26 cellular contexts compared by ENCODE assay signal in genomic region chr17:39828443-39828842, GRCh38. TPM values are rescaled to one million over a fixed set of nuclear protein-coding genes. Genes with fewer than 3 reads are reported as not detected.
DNase-seq lines count a peak whose midpoint lies in the region; ATAC-seq, FAIRE-seq and TF ChIP-seq lines count a peak whose summit lies in the region.
"Had no signal": no experiment of that assay in that cellular context is flagged by ENCODE, and none has a peak within 500 bp of the region (broad histone marks: within the 10 kb centered on the region; RNA-seq: fewer than 3 reads in every experiment).

No MANE protein-coding gene starts in this region.

- CTCF ChIA-PET in activated CD8-positive, alpha-beta T cell treated with anti-CD3 and anti-CD28 coated beads for 36 hours (lab: Charles Lee), result interaction anchor here (0.6 to 1.3 kb wide), 4 partner anchors 9 to 51 kb away, joined by 3 to 7 read pairs (median 3); no protein-coding TSS in a partner anchor
- CTCF ChIA-PET in activated CD8-positive, alpha-beta T cell treated with anti-CD3 and anti-CD28 coated beads, Interleukin-2, amount 10 ng/mL, durations not matched to agents 7 days and 5 days (lab: Charles Lee), result interaction anchor here (1.4 kb wide), 1 partner anchor 9 kb away, joined by 5 read pairs; no protein-coding TSS in a partner anchor

- no peak overlapping the region for H3K27ac ChIP-seq in pancreas
- H3K27ac ChIP-seq: esophagus squamous epithelium, ovary, uterus, VCaP had no signal

- no peaks in the 10 kb centered on the region for H3K4me1 ChIP-seq in pancreas
- H3K4me1 ChIP-seq: esophagus squamous epithelium, uterus had no signal

- 60 to 61% methylated on average over 4 of the region's 4 CpGs for WGBS in pancreas, 2 donors

- peaks cover 74% of the 10 kb centered on the region for H3K36me3 Mint-ChIP-seq in activated CD8-positive, alpha-beta T cell treated with anti-CD3 and anti-CD28 coated beads for 36 hours (ENCODE audit: low read depth)
- H3K36me3 Mint-ChIP-seq in activated CD8-positive, alpha-beta T cell treated with anti-CD3 and anti-CD28 coated beads, Interleukin-2, amount 10 ng/mL, durations not matched to agents 7 days and 5 days (ENCODE audit: low read depth), result peaks cover 69% of the 10 kb centered on the region

- no peak for DNase-seq in activated CD8-positive, alpha-beta T cell treated with anti-CD3 and anti-CD28 coated beads for 36 hours
- no peak for DNase-seq in activated CD8-positive, alpha-beta T cell treated with anti-CD3 and anti-CD28 coated beads, Interleukin-2, amount 10 ng/mL, durations not matched to agents 7 days and 5 days
- DNase-seq in GM12891 (ENCODE audit: insufficient read length, low spot score) (no peak), epithelial cell of proximal tubule (ENCODE audit: low read depth) (peak; percentile 33), pancreas (no peak), Right ventricle myocardium inferior (ENCODE audit: missing footprints) (no peak)
- DNase-seq in stimulated activated naive CD4-positive, alpha-beta T cell (lab: John Stamatoyannopoulos, UW), result no peak
- DNase-seq: activated CD8-positive, alpha-beta memory T cell treated with anti-CD3 and anti-CD28 coated beads for 24 hours; amniotic stem cell; C1 segment of cervical spinal cord; central memory CD4-positive, alpha-beta T cell; DMS79; esophagus squamous epithelium; MM.1S; NCI-H1694; ovary; SIG-M5; stimulated activated CD4-positive, alpha-beta T cell treated with anti-CD3 and anti-CD28 coated beads, Interleukin-1b, Interleukin-23, amount 100 ng/mL, for 48 hours; T-helper 1 cell; uterus had no signal

- H3K4me3 Mint-ChIP-seq in activated CD8-positive, alpha-beta T cell treated with anti-CD3 and anti-CD28 coated beads for 36 hours, result no peak overlapping the region
- no peak overlapping the region for H3K4me3 Mint-ChIP-seq in activated CD8-positive, alpha-beta T cell treated with anti-CD3 and anti-CD28 coated beads, Interleukin-2, amount 10 ng/mL, durations not matched to agents 7 days and 5 days

- H3K4me3 ChIP-seq in epithelial cell of proximal tubule (ENCODE audit: low read depth, low read length), result no peak overlapping the region
- no peak overlapping the region for H3K4me3 ChIP-seq in pancreas
- H3K4me3 ChIP-seq: esophagus squamous epithelium, ovary, uterus had no signal

- H3K27me3 Mint-ChIP-seq in activated CD8-positive, alpha-beta T cell treated with anti-CD3 and anti-CD28 coated beads for 36 hours, result no peaks in the 10 kb centered on the region
- H3K27me3 Mint-ChIP-seq in activated CD8-positive, alpha-beta T cell treated with anti-CD3 and anti-CD28 coated beads, Interleukin-2, amount 10 ng/mL, durations not matched to agents 7 days and 5 days (ENCODE audit: low read depth), result no peaks in the 10 kb centered on the region

- no peak for ATAC-seq in activated CD8-positive, alpha-beta T cell treated with anti-CD3 and anti-CD28 coated beads for 36 hours
- no peak for ATAC-seq in activated CD8-positive, alpha-beta T cell treated with anti-CD3 and anti-CD28 coated beads, Interleukin-2, amount 10 ng/mL, durations not matched to agents 7 days and 5 days
- ATAC-seq in pancreas (peak; percentile 25 to 65 (median 42)), Right ventricle myocardium inferior (no peak), HG03139 (IDR thresholded peaks at IDR 0.05; ENCODE audit: unreplicated experiment) (no peak)

- intact Hi-C loops in activated CD8-positive, alpha-beta T cell treated with anti-CD3 and anti-CD28 coated beads for 36 hours (cut with micrococcal nuclease), result no loop called here
- intact Hi-C loops in pancreas (cut with DNase I) (no loop called here), Right ventricle myocardium inferior (cut with DNase I) (no loop called here)

- peaks cover 23% of the 10 kb centered on the region for H3K9me3 Mint-ChIP-seq in activated CD8-positive, alpha-beta T cell treated with anti-CD3 and anti-CD28 coated beads for 36 hours
- H3K9me3 Mint-ChIP-seq in activated CD8-positive, alpha-beta T cell treated with anti-CD3 and anti-CD28 coated beads, Interleukin-2, amount 10 ng/mL, durations not matched to agents 7 days and 5 days (ENCODE audit: insufficient read depth), result peaks cover 10% of the 10 kb centered on the region

- no peaks in the 10 kb centered on the region for H3K36me3 ChIP-seq in pancreas
- H3K36me3 ChIP-seq: esophagus squamous epithelium, ovary, uterus had no signal

- FAIRE-seq in GM12891 (lab: Jason Lieb, UNC) (peak; percentile 5), pancreas (lab: Jason Lieb, UNC) (no peak)
- FAIRE-seq: A204.1 had no signal

- H3K4me1 Mint-ChIP-seq in activated CD8-positive, alpha-beta T cell treated with anti-CD3 and anti-CD28 coated beads for 36 hours (ENCODE audit: low read depth), result peaks cover 33% of the 10 kb centered on the region
- peaks cover 5% of the 10 kb centered on the region for H3K4me1 Mint-ChIP-seq in activated CD8-positive, alpha-beta T cell treated with anti-CD3 and anti-CD28 coated beads, Interleukin-2, amount 10 ng/mL, durations not matched to agents 7 days and 5 days (ENCODE audit: low read depth)

- H3K27ac Mint-ChIP-seq in activated CD8-positive, alpha-beta T cell treated with anti-CD3 and anti-CD28 coated beads for 36 hours, result peak overlapping the region; percentile 33
- H3K27ac Mint-ChIP-seq in activated CD8-positive, alpha-beta T cell treated with anti-CD3 and anti-CD28 coated beads, Interleukin-2, amount 10 ng/mL, durations not matched to agents 7 days and 5 days, result no peak overlapping the region

- no peak for TF ChIP-seq POLR2A in GM12891 (IDR thresholded peaks at IDR 0.05; ENCODE audit: low read depth, low read length)

- POLR2A ChIA-PET in activated CD8-positive, alpha-beta T cell treated with anti-CD3 and anti-CD28 coated beads for 36 hours (lab: Charles Lee), result interaction anchor here (1.0 to 2.3 kb wide), 3 partner anchors 10 to 58 kb away, joined by 3 to 6 read pairs (median 4); no protein-coding TSS in a partner anchor
- POLR2A ChIA-PET in activated CD8-positive, alpha-beta T cell treated with anti-CD3 and anti-CD28 coated beads, Interleukin-2, amount 10 ng/mL, durations not matched to agents 7 days and 5 days (lab: Charles Lee), result interaction anchor here (0.9 to 1.0 kb wide), 2 partner anchors 9 to 19 kb away, joined by 3 to 4 read pairs; no protein-coding TSS in a partner anchor

- TF ChIP-seq CTCF in activated CD8-positive, alpha-beta T cell treated with anti-CD3 and anti-CD28 coated beads for 36 hours (IDR thresholded peaks at IDR 0.05), result no peak
- no peak for TF ChIP-seq CTCF in epithelial cell of proximal tubule (conservative IDR thresholded peaks at IDR 0.05; ENCODE audit: low read depth, low read length)
- no peak for TF ChIP-seq CTCF in pancreas (IDR thresholded peaks at IDR 0.05)

- H3K9me3 ChIP-seq in pancreas, result no peaks in the 10 kb centered on the region
- H3K9me3 ChIP-seq: ovary, uterus had no signal

- no peaks in the 10 kb centered on the region for H3K27me3 ChIP-seq in pancreas
- H3K27me3 ChIP-seq: ovary had no signal

TF ChIP-seq in GM12891, 5 proteins besides CTCF, POLR2A, EP300 and RAD21:
- TF ChIP-seq POLR2AphosphoS5 (IDR thresholded peaks at IDR 0.05; ENCODE audit: low read depth, low read length) (no peak), SPI1 (IDR thresholded peaks at IDR 0.05; ENCODE audit: low read depth, low read length) (no peak), POU2F2 (IDR thresholded peaks at IDR 0.05; ENCODE audit: low read depth, low read length) (no peak), PAX5 (IDR thresholded peaks at IDR 0.05; ENCODE audit: insufficient read depth, low read length, severe bottlenecking) (no peak), TAF1 (IDR thresholded peaks at IDR 0.05; ENCODE audit: low read depth, low read length) (no peak)

RNA-seq across cellular contexts. Expression of gene IKZF3, which starts 35.7 kb away (rescaled TPM):
- total RNA-seq in activated CD8-positive, alpha-beta T cell treated with anti-CD3 and anti-CD28 coated beads for 36 hours, result 10 to 100 TPM; 52.1 to 52.2 TPM
- total RNA-seq in activated CD8-positive, alpha-beta T cell treated with anti-CD3 and anti-CD28 coated beads, Interleukin-2, amount 10 ng/mL, durations not matched to agents 7 days and 5 days, result 10 to 100 TPM; 31.1 to 31.9 TPM
- 19.9 TPM for polyA plus RNA-seq in GM12891 (2012; ENCODE audit: low read depth, missing spikeins)
- total RNA-seq in epithelial cell of proximal tubule (0.07 TPM in 1 of 2 replicates, not detected in the other), pancreas (1 to 10 TPM in 2 of 6 donors, under 1 TPM in 4; 0.32 to 1.2 (median 0.84) TPM), Right ventricle myocardium inferior (0.32 TPM)
- under 1 TPM; 0.12 to 0.15 TPM for polyA plus RNA-seq in pancreas
- total RNA-seq: glomerular endothelial cell had no signal

RNA-seq across cellular contexts. Expression of gene ZPBP2, which starts 39.6 kb away (rescaled TPM):
- total RNA-seq in activated CD8-positive, alpha-beta T cell treated with anti-CD3 and anti-CD28 coated beads for 36 hours, result not detected
- total RNA-seq in activated CD8-positive, alpha-beta T cell treated with anti-CD3 and anti-CD28 coated beads, Interleukin-2, amount 10 ng/mL, durations not matched to agents 7 days and 5 days, result not detected
- polyA plus RNA-seq in GM12891 (2012; ENCODE audit: low read depth, missing spikeins), result 1.2 TPM
- total RNA-seq in epithelial cell of proximal tubule, result not detected in 2 replicates
- total RNA-seq in pancreas, result not detected
- polyA plus RNA-seq in pancreas, result not detected
- total RNA-seq in Right ventricle myocardium inferior, result not detected
- total RNA-seq: esophagus squamous epithelium, glomerular endothelial cell, lower leg skin, OCI-LY7, ovary, uterus had no signal
- polyA plus RNA-seq: ovary had no signal

Comparison
In these comparisons a context has a peak if more than half of its experiments do, and no peak if none do; other contexts are left out.
1. ATAC-seq: peak in pancreas (4 of 4); none in activated CD8-positive, alpha-beta T cell treated with anti-CD3 and anti-CD28 coated beads for 36 hours (single experiment), activated CD8-positive, alpha-beta T cell treated with anti-CD3 and anti-CD28 coated beads, Interleukin-2, amount 10 ng/mL, durations not matched to agents 7 days and 5 days (single experiment), Right ventricle myocardium inferior (single experiment) and HG03139 (single experiment).
2. RNA of gene IKZF3, which starts 35.7 kb away (total RNA-seq): 52.1 to 52.2 TPM in activated CD8-positive, alpha-beta T cell treated with anti-CD3 and anti-CD28 coated beads for 36 hours and 31.1 to 31.9 TPM in activated CD8-positive, alpha-beta T cell treated with anti-CD3 and anti-CD28 coated beads, Interleukin-2, amount 10 ng/mL, durations not matched to agents 7 days and 5 days; 0.32 to 1.2 TPM in pancreas, 0.32 TPM in Right ventricle myocardium inferior (single experiment) and 0.07 TPM in epithelial cell of proximal tubule; every median in the first group is over 10 times any median in the second.